ENCODE assay signal across 8 cellular contexts in the genomic region with DNA sequence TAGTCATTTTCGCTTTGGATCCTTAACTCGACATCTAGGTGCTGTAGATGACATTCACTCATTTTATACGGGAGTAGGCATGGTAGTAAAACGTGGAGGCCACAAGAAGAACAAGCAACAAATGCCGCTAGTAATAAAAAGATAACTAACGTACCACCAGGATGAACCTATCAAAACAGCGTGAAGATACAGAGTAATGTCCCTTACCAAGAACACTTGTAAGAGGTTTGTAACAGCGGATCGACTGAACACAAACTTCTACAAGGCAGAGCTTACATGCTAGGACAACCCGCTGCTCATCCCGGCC. TPM values are rescaled to one million over a fixed set of nuclear protein-coding genes. Genes with fewer than 3 reads are reported as not detected.
DNase-seq lines count a peak whose midpoint lies in the region; ATAC-seq and TF ChIP-seq lines count a peak whose summit lies in the region.

No MANE protein-coding gene starts in this region.

- no peak for DNase-seq in dorsolateral prefrontal cortex
- DNase-seq in natural killer cell treated with Interleukin-12 subunit alpha and Interleukin-12 subunit beta and Interleukin-15 and Interleukin-18, amount 100 ng/mL, for 72 hours (ENCODE audit: low spot score) = no peak
- DNase-seq in HEK293T (ENCODE audit: extremely low spot score) = no peak
- no peak for DNase-seq in D341Med (ENCODE audit: low spot score)
- no peak for DNase-seq in activated CD4-positive, alpha-beta T cell treated with anti-CD3 and anti-CD28 coated beads, Interleukin-2, amount 50 U/mL, for 48 hours
- DNase-seq in NCI-H2107 treated with DMSO at 0.1 percent for 48 hours (lab: John Stamatoyannopoulos, UW; ENCODE audit: unreplicated experiment) = no peak

- POLR2A ChIA-PET in HEK293T (lab: Yijun Ruan, JAX) = no interaction called here

- H3K36me3 ChIP-seq in KOPT-K1 (ENCODE audit: insufficient read depth, low read length) = peaks cover 25% of the 10 kb centered on the region

- H3K27me3 ChIP-seq in dorsolateral prefrontal cortex = no peaks in the 10 kb centered on the region

- intact Hi-C loops in dorsolateral prefrontal cortex (cut with DNase I) = no loop called here

- CTCF ChIA-PET in HEK293T (lab: Yijun Ruan, JAX) = no interaction called here

- peaks cover 38 to 46% of the 10 kb centered on the region in 2 donors for H3K4me1 Mint-ChIP-seq in natural killer cell treated with Interleukin-12 subunit alpha and Interleukin-12 subunit beta and Interleukin-15 and Interleukin-18, amount 100 ng/mL, for 72 hours (ENCODE audit: low read depth in 2 of 2)

- no peaks in the 10 kb centered on the region for H3K9me3 Mint-ChIP-seq in natural killer cell treated with Interleukin-12 subunit alpha and Interleukin-12 subunit beta and Interleukin-15 and Interleukin-18, amount 100 ng/mL, for 72 hours

- H3K27ac ChIP-seq in KOPT-K1 (ENCODE audit: low read depth, low read length, poor library complexity, severe bottlenecking) (peak overlapping the region; percentile 87), dorsolateral prefrontal cortex (peak overlapping the region in 56 of 59 donors; percentile 87 to 100 (median 97))

- H3K36me3 Mint-ChIP-seq in natural killer cell treated with Interleukin-12 subunit alpha and Interleukin-12 subunit beta and Interleukin-15 and Interleukin-18, amount 100 ng/mL, for 72 hours = peaks cover 22% of the 10 kb centered on the region

- H3K4me3 Mint-ChIP-seq in natural killer cell treated with Interleukin-12 subunit alpha and Interleukin-12 subunit beta and Interleukin-15 and Interleukin-18, amount 100 ng/mL, for 72 hours = peak overlapping the region; percentile 97

- H3K27ac Mint-ChIP-seq in natural killer cell treated with Interleukin-12 subunit alpha and Interleukin-12 subunit beta and Interleukin-15 and Interleukin-18, amount 100 ng/mL, for 72 hours = peak overlapping the region; percentile 96 to 98

- H3K27me3 Mint-ChIP-seq in natural killer cell treated with Interleukin-12 subunit alpha and Interleukin-12 subunit beta and Interleukin-15 and Interleukin-18, amount 100 ng/mL, for 72 hours = no peaks in the 10 kb centered on the region

- no peak for TF ChIP-seq CTCF in dorsolateral prefrontal cortex (IDR thresholded peaks at IDR 0.05 in 54 of 56, conservative IDR thresholded peaks at IDR 0.05 in 2 of 56; ENCODE audit: low read depth in 1 of 56, partially characterized antibody in 56 of 56)

- peak; percentile 7 for ATAC-seq in GM18858 (IDR thresholded peaks at IDR 0.05; ENCODE audit: unreplicated experiment)
- ATAC-seq in natural killer cell treated with Interleukin-12 subunit alpha and Interleukin-12 subunit beta and Interleukin-15 and Interleukin-18, amount 100 ng/mL, for 72 hours = no peak

- H3K4me3 ChIP-seq in dorsolateral prefrontal cortex = peak overlapping the region; percentile 65 to 98 (median 91)

- no peaks in the 10 kb centered on the region for H3K9me3 ChIP-seq in KOPT-K1 (ENCODE audit: insufficient read depth, low read length, poor library complexity, severe bottlenecking)

TF ChIP-seq in HEK293T, 16 proteins besides CTCF, POLR2A, EP300 and RAD21:
- no peak for TF ChIP-seq HDGF (IDR thresholded peaks at IDR 0.05; ENCODE audit: borderline replicate concordance)
- no peak for TF ChIP-seq NFRKB (IDR thresholded peaks at IDR 0.05)
- TF ChIP-seq ZNF384 (IDR thresholded peaks at IDR 0.05) = no peak
- TF ChIP-seq, protein P1, sequence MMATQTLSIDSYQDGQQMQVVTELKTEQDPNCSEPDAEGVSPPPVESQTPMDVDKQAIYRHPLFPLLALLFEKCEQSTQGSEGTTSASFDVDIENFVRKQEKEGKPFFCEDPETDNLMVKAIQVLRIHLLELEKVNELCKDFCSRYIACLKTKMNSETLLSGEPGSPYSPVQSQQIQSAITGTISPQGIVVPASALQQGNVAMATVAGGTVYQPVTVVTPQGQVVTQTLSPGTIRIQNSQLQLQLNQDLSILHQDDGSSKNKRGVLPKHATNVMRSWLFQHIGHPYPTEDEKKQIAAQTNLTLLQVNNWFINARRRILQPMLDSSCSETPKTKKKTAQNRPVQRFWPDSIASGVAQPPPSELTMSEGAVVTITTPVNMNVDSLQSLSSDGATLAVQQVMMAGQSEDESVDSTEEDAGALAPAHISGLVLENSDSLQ (IDR thresholded peaks at IDR 0.05) = no peak
- TF ChIP-seq L3MBTL2 (conservative IDR thresholded peaks at IDR 0.05) = no peak

RNA-seq across cellular contexts. Expression of a gene that starts 0.7 kb away (rescaled TPM):
- total RNA-seq in dorsolateral prefrontal cortex = 100 to 1,000 TPM in 41 of 120 experiments, 10 to 100 TPM in 79; 42.4 to 320 (median 86.6) TPM
- total RNA-seq in natural killer cell treated with Interleukin-12 subunit alpha and Interleukin-12 subunit beta and Interleukin-15 and Interleukin-18, amount 100 ng/mL, for 72 hours = 100 to 1,000 TPM in 1 of 2 donors, 10 to 100 TPM in 1; 69.0 to 103 TPM
